8 cellular contexts compared by ENCODE assay signal in the genomic region with DNA sequence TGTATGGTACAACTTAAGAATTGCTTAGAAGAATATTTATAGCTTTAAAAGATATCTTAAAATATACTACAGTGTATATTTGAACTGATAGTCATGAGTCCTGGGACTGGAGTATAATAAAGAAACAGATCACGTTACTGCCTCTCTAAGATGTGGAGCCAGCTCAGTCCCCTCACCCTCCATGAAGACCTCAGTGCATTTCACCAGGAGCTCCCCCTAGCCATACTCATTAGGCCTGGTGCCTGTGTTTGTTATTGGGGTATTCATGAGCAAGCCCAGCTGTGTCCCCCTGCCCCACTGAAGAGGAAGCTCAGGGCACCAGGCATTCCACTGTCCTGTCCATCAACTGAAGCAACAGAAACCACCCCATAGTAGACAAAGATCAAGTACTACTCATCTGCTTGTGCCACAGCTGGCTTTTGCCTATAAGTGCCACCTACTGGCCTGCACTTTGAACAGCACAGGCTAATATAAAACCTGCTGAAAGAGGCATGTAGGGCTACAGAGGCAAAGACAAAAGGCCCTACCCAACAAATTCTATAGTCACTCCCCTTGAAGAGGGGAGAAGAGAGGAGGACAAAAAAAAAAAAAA.
DNase-seq lines count a peak whose midpoint lies in the region; ATAC-seq and TF ChIP-seq lines count a peak whose summit lies in the region.

No MANE protein-coding gene starts in this region.

- H3K27ac ChIP-seq in IMR-90 (ENCODE audit: insufficient read depth, low read length) (no peak overlapping the region), adrenal gland (no peak overlapping the region), mesenchymal stem cell (ENCODE audit: low read length, poor library complexity, severe bottlenecking) (no peak overlapping the region)

- ATAC-seq in GM19328 (IDR thresholded peaks at IDR 0.05; ENCODE audit: unreplicated experiment) (peak; percentile 76), IMR-90 (ENCODE audit: low read depth) (peak; percentile 78)
- ATAC-seq in stimulated activated memory B cell treated with anti-CD40 and anti-IgM and Interleukin-4, amounts not matched to agents 10 μg/mL and 1 μg/mL and 100 μg/mL, for 72 hours, result no peak
- no peak for ATAC-seq in stimulated activated naive CD8-positive, alpha-beta T cell treated with anti-CD3 and anti-CD28 coated beads, Interleukin-15, Interleukin-2, amounts not matched to agents 100 U/mL and 50 U/mL, for 24 hours

- no peaks in the 10 kb centered on the region for H3K9me1 ChIP-seq in IMR-90 (ENCODE audit: insufficient read depth, low read length)

- no peak overlapping the region for H3K27ac Mint-ChIP-seq in stimulated activated memory B cell treated with anti-CD40 and anti-IgM and Interleukin-4, amounts not matched to agents 10 μg/mL and 1 μg/mL and 100 μg/mL, for 72 hours

- H3K36me3 Mint-ChIP-seq in stimulated activated memory B cell treated with anti-CD40 and anti-IgM and Interleukin-4, amounts not matched to agents 10 μg/mL and 1 μg/mL and 100 μg/mL, for 72 hours, result no peaks in the 10 kb centered on the region

- no peaks in the 10 kb centered on the region for H3K4me1 Mint-ChIP-seq in stimulated activated memory B cell treated with anti-CD40 and anti-IgM and Interleukin-4, amounts not matched to agents 10 μg/mL and 1 μg/mL and 100 μg/mL, for 72 hours

- TF ChIP-seq POLR2A in IMR-90 (IDR thresholded peaks at IDR 0.05; ENCODE audit: low read depth, low read length) (no peak), adrenal gland (IDR thresholded peaks at IDR 0.05) (no peak)

- H3K4me2 ChIP-seq in IMR-90 (ENCODE audit: low read depth, low read length) (no peak overlapping the region), mesenchymal stem cell (ENCODE audit: low read length, poor library complexity, severe bottlenecking) (no peak overlapping the region)

- peak; percentile 22 for TF ChIP-seq CTCF in BJ (IDR thresholded peaks at IDR 0.05; ENCODE audit: insufficient read depth, low read depth, low read length)
- peak; percentile 28 for TF ChIP-seq CTCF in IMR-90 (conservative IDR thresholded peaks at IDR 0.05; ENCODE audit: low read depth, low read length)
- peak in 4 of 6 experiments; percentile 11 to 45 (median 25) for TF ChIP-seq CTCF in adrenal gland (IDR thresholded peaks at IDR 0.05)

- no peaks in the 10 kb centered on the region for H3K27me3 ChIP-seq in BJ (ENCODE audit: control insufficient read depth, insufficient read depth, low read length)
- H3K27me3 ChIP-seq in IMR-90 (ENCODE audit: control insufficient read depth, insufficient read depth, low read length), result no peaks in the 10 kb centered on the region
- H3K27me3 ChIP-seq in adrenal gland, result no peaks in the 10 kb centered on the region
- H3K27me3 ChIP-seq in mesenchymal stem cell (ENCODE audit: control insufficient read depth in 1 of 2, insufficient read depth in 1 of 2, low read length in 2 of 2), result no peaks in the 10 kb centered on the region

- no peak overlapping the region for H3K9ac ChIP-seq in IMR-90 (ENCODE audit: low read depth, low read length)
- no peak overlapping the region for H3K9ac ChIP-seq in mesenchymal stem cell (ENCODE audit: low read length)

- no peak overlapping the region for H2BK20ac ChIP-seq in IMR-90 (ENCODE audit: low read depth, low read length)

- no peak overlapping the region for H2AK9ac ChIP-seq in IMR-90 (replicated peaks; ENCODE audit: low read depth, low read length, poor library complexity)

- H3K23ac ChIP-seq in IMR-90 (ENCODE audit: low read depth, low read length) (no peak overlapping the region), mesenchymal stem cell (ENCODE audit: low read length in 2 of 2) (no peak overlapping the region)

- H3K14ac ChIP-seq in IMR-90 (replicated peaks; ENCODE audit: low read depth, low read length) (no peak overlapping the region), mesenchymal stem cell (ENCODE audit: low read length in 2 of 2) (no peak overlapping the region)

- DNase-seq in BJ (ENCODE audit: low read depth) (no peak), IMR-90 (peak; percentile 17), adrenal gland (peak in 6 of 7 donors; percentile 2 to 53 (median 22)), mesenchymal stem cell (peak; percentile 54), posterior vena cava (ENCODE audit: low spot score) (no peak)
- no peak for DNase-seq in stimulated activated naive CD8-positive, alpha-beta T cell treated with anti-CD3 and anti-CD28 coated beads, Interleukin-15, Interleukin-2, amounts not matched to agents 100 U/mL and 50 U/mL, for 24 hours

- no peak overlapping the region for H4K8ac ChIP-seq in IMR-90 (ENCODE audit: low read depth in 2 of 2, low read length in 2 of 2)
- H4K8ac ChIP-seq in mesenchymal stem cell (ENCODE audit: low read length), result peak overlapping the region; percentile 12

- no peak overlapping the region for H3K56ac ChIP-seq in IMR-90 (ENCODE audit: extremely low read depth, insufficient read depth, low read length)

- no peaks in the 10 kb centered on the region for H3K4me1 ChIP-seq in IMR-90 (ENCODE audit: control insufficient read depth, insufficient read depth, low read length)
- H3K4me1 ChIP-seq in adrenal gland (replicated peaks in 1 of 2), result no peaks in the 10 kb centered on the region
- no peaks in the 10 kb centered on the region for H3K4me1 ChIP-seq in mesenchymal stem cell (ENCODE audit: control insufficient read depth, insufficient read depth, low read depth, low read length)

- dilution Hi-C loops in IMR-90 (cut with HindIII; ENCODE audit: low sequenced_read_pairs, unreplicated experiment), result no loop called here

- POLR2A ChIA-PET in BJ (lab: Charles Lee) (no interaction called here), IMR-90 (lab: Charles Lee; ENCODE audit: unreplicated experiment) (no interaction called here)

- CTCF ChIA-PET in BJ (lab: Yijun Ruan, JAX) (no interaction called here), IMR-90 (lab: Yijun Ruan, JAX) (interaction anchor here (1.4 kb wide), 1 partner anchor 15 kb away, joined by 4 read pairs; no protein-coding TSS in a partner anchor)

- H4K5ac ChIP-seq in IMR-90 (ENCODE audit: low read depth, low read length), result no peak overlapping the region

- H2BK120ac ChIP-seq in IMR-90 (ENCODE audit: low read depth, low read length) (no peak overlapping the region), mesenchymal stem cell (ENCODE audit: low read depth, low read length) (no peak overlapping the region)

- in situ Hi-C loops in IMR-90 (cut with MboI; ENCODE audit: low sequenced_read_pairs), result loop anchor here (25.0 kb wide), 1 partner anchor 600 kb away; no protein-coding TSS in a partner anchor

- no peak overlapping the region for H3K4me3 Mint-ChIP-seq in stimulated activated memory B cell treated with anti-CD40 and anti-IgM and Interleukin-4, amounts not matched to agents 10 μg/mL and 1 μg/mL and 100 μg/mL, for 72 hours

- no peak for TF ChIP-seq RAD21 in IMR-90 (IDR thresholded peaks at IDR 0.05; ENCODE audit: low read length)

- no peaks in the 10 kb centered on the region for H4K20me1 ChIP-seq in IMR-90 (ENCODE audit: insufficient read depth, low read length)

- H3K36me3 ChIP-seq in BJ (ENCODE audit: control insufficient read depth, insufficient read depth, low read length) (no peaks in the 10 kb centered on the region), IMR-90 (ENCODE audit: control insufficient read depth, insufficient read depth, low read length) (no peaks in the 10 kb centered on the region), adrenal gland (replicated peaks in 1 of 2) (no peaks in the 10 kb centered on the region), mesenchymal stem cell (ENCODE audit: control insufficient read depth in 1 of 2, insufficient read depth in 2 of 2, low read depth in 1 of 2, low read length in 2 of 2) (no peaks in the 10 kb centered on the region)

- no peaks in the 10 kb centered on the region for H3K27me3 Mint-ChIP-seq in stimulated activated memory B cell treated with anti-CD40 and anti-IgM and Interleukin-4, amounts not matched to agents 10 μg/mL and 1 μg/mL and 100 μg/mL, for 72 hours

- intact Hi-C loops in IMR-90 (cut with micrococcal nuclease) (loop anchor here (5.0 kb wide), 2 partner anchors 605 to 830 kb away; no protein-coding TSS in a partner anchor), adrenal gland (cut with DNase I) (no loop called here), posterior vena cava (cut with DNase I) (no loop called here)

- H3K79me1 ChIP-seq in IMR-90 (ENCODE audit: low read depth in 1 of 2, low read length in 2 of 2), result no peaks in the 10 kb centered on the region
- H3K79me1 ChIP-seq in mesenchymal stem cell (replicated peaks; ENCODE audit: low read length, poor library complexity, severe bottlenecking), result no peaks in the 10 kb centered on the region

- no peak overlapping the region for H2AFZ ChIP-seq in IMR-90 (replicated peaks; ENCODE audit: low read length, poor library complexity)
- no peak overlapping the region for H2AFZ ChIP-seq in mesenchymal stem cell (ENCODE audit: low read depth, low read length)

- no peak overlapping the region for H2BK12ac ChIP-seq in mesenchymal stem cell (ENCODE audit: low read length in 2 of 2)

- H4K91ac ChIP-seq in IMR-90 (ENCODE audit: insufficient read depth, low read depth, low read length) (no peak overlapping the region), mesenchymal stem cell (ENCODE audit: low read length) (no peak overlapping the region)

- no peak overlapping the region for H2BK5ac ChIP-seq in IMR-90 (ENCODE audit: low read depth, low read length, poor library complexity, severe bottlenecking)
- H2BK5ac ChIP-seq in mesenchymal stem cell (ENCODE audit: low read depth, low read length, poor library complexity, severe bottlenecking), result no peak overlapping the region

- no peaks in the 10 kb centered on the region for H3K9me3 Mint-ChIP-seq in stimulated activated memory B cell treated with anti-CD40 and anti-IgM and Interleukin-4, amounts not matched to agents 10 μg/mL and 1 μg/mL and 100 μg/mL, for 72 hours

- H2BK15ac ChIP-seq in IMR-90 (ENCODE audit: low read depth, low read length), result no peak overlapping the region
- H2BK15ac ChIP-seq in mesenchymal stem cell (ENCODE audit: low read depth, poor library complexity, severe bottlenecking), result no peak overlapping the region

- H2AK5ac ChIP-seq in IMR-90 (ENCODE audit: low read depth, low read length) (no peak overlapping the region), mesenchymal stem cell (ENCODE audit: low read length, severe bottlenecking) (no peak overlapping the region)

- no peak overlapping the region for H3K4ac ChIP-seq in IMR-90 (ENCODE audit: low read depth, low read length)
- H3K4ac ChIP-seq in mesenchymal stem cell (ENCODE audit: low read depth in 1 of 2, low read length in 2 of 2), result no peak overlapping the region

- WGBS in IMR-90 (ENCODE audit: extremely low coverage in 2 of 2, insufficient read length in 1 of 2), 2 experiments, result no CpG with 5 or more reads among the region's 1 CpG
- 77 to 87% (median 84%) methylated on average over 1 of the region's 1 CpG for WGBS in adrenal gland, 4 donors
- WGBS in mesenchymal stem cell, result no CpG with 5 or more reads among the region's 1 CpG

- H3K18ac ChIP-seq in IMR-90 (ENCODE audit: low read depth, low read length) (no peak overlapping the region), mesenchymal stem cell (ENCODE audit: low read depth in 1 of 2, low read length in 2 of 2) (no peak overlapping the region)

- H3K9me3 ChIP-seq in IMR-90 (ENCODE audit: control insufficient read depth, insufficient read depth, low read length) (no peaks in the 10 kb centered on the region), adrenal gland (replicated peaks in 1 of 3) (no peaks in the 10 kb centered on the region), mesenchymal stem cell (ENCODE audit: control insufficient read depth, low read length) (no peaks in the 10 kb centered on the region)

- H3K4me3 ChIP-seq in BJ (ENCODE audit: low read depth, low read length), result no peak overlapping the region
- no peak overlapping the region for H3K4me3 ChIP-seq in IMR-90 (ENCODE audit: insufficient read depth, low read depth, low read length)
- no peak overlapping the region for H3K4me3 ChIP-seq in adrenal gland
- H3K4me3 ChIP-seq in mesenchymal stem cell (ENCODE audit: insufficient read depth in 1 of 2, low read depth in 1 of 2, low read length in 2 of 2), result no peak overlapping the region

- BruUV-seq in IMR-90 (replicated peaks; lab: Mats Ljungman, UMichigan), result no TSS peak

Comparison
In these comparisons a context has a peak if more than half of its experiments do, and no peak if none do; other contexts are left out.
1. DNase-seq: peak in IMR-90 (single experiment), adrenal gland (6 of 7) and mesenchymal stem cell (single experiment); none in BJ (single experiment), posterior vena cava (single experiment) and stimulated activated naive CD8-positive, alpha-beta T cell treated with anti-CD3 and anti-CD28 coated beads, Interleukin-15, Interleukin-2, amounts not matched to agents 100 U/mL and 50 U/mL, for 24 hours (single experiment).
2. ATAC-seq: peak in GM19328 (single experiment) and IMR-90 (single experiment); none in stimulated activated memory B cell treated with anti-CD40 and anti-IgM and Interleukin-4, amounts not matched to agents 10 μg/mL and 1 μg/mL and 100 μg/mL, for 72 hours (single experiment) and stimulated activated naive CD8-positive, alpha-beta T cell treated with anti-CD3 and anti-CD28 coated beads, Interleukin-15, Interleukin-2, amounts not matched to agents 100 U/mL and 50 U/mL, for 24 hours (single experiment).
3. Peak in every context shown above with its lines, with median percentiles within 50 percentile points of each other: CTCF ChIP-seq.